ENCODE assay signal across 20 cellular contexts in the genomic region with DNA sequence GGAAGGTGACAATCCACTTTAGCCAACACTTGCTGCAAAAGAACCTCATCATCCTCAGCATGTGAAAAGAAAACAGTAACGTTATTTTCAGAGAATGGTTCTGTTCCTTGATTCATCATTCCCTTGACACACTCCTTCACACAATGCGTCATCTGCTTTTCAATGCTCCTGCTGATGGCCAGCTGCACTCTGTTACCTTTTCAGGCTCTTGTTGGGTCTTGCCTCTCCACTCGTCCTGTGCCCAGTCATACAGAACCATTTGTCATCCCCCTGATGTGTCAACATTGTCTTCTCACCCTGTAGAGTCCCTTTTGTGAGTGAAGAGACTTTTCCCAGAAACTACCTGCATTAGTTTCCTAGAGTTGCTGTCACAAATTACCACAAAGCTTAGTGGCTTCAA. TPM values are rescaled to one million over a fixed set of nuclear protein-coding genes. Genes with fewer than 3 reads are reported as not detected.
DNase-seq lines count a peak whose midpoint lies in the region; ATAC-seq and TF ChIP-seq lines count a peak whose summit lies in the region.
"Had no signal": no experiment of that assay in that cellular context is flagged by ENCODE, and none has a peak within 500 bp of the region (broad histone marks: within the 10 kb centered on the region; RNA-seq: fewer than 3 reads in every experiment).

No MANE protein-coding gene starts in this region.

- peaks cover 5% of the 10 kb centered on the region for H3K27me3 Mint-ChIP-seq in activated CD4-positive, alpha-beta T cell treated with anti-CD3 and anti-CD28 coated beads for 36 hours
- peaks cover 6% of the 10 kb centered on the region for H3K27me3 Mint-ChIP-seq in activated CD4-positive, alpha-beta T cell treated with anti-CD3 and anti-CD28 coated beads, Interleukin-2, amount 10 ng/mL, durations not matched to agents 7 days and 5 days
- H3K27me3 Mint-ChIP-seq: activated CD4-positive, alpha-beta T cell treated with anti-CD3 and anti-CD28 coated beads, Interleukin-2, amount 10 ng/mL, durations not matched to agents 24 days and 14 days; activated naive CD8-positive, alpha-beta T cell treated with anti-CD3 and anti-CD28 coated beads, Interleukin-2, amount 10 ng/mL, durations not matched to agents 7 days and 5 days; stimulated activated memory B cell treated with anti-CD40 and anti-IgM and Interleukin-4, amounts not matched to agents 10 μg/mL and 1 μg/mL and 100 μg/mL, for 72 hours had no signal

- POLR2A ChIA-PET in activated CD4-positive, alpha-beta T cell treated with anti-CD3 and anti-CD28 coated beads for 36 hours (lab: Charles Lee) = no interaction called here
- POLR2A ChIA-PET in activated CD4-positive, alpha-beta T cell treated with anti-CD3 and anti-CD28 coated beads, Interleukin-2, amount 10 ng/mL, durations not matched to agents 7 days and 5 days (lab: Charles Lee) = no interaction called here

- peak; percentile 89 for ATAC-seq in activated CD4-positive, alpha-beta T cell treated with anti-CD3 and anti-CD28 coated beads for 36 hours
- peak; percentile 97 for ATAC-seq in RWPE2 (ENCODE audit: low read depth)
- peak; percentile 98 for ATAC-seq in foreskin keratinocyte
- ATAC-seq in HG03097 (IDR thresholded peaks at IDR 0.05; ENCODE audit: low FRiP score, unreplicated experiment) = no peak
- ATAC-seq in HG03432 (IDR thresholded peaks at IDR 0.05; ENCODE audit: unreplicated experiment) = no peak
- no peak for ATAC-seq in GM19395 (IDR thresholded peaks at IDR 0.05; ENCODE audit: unreplicated experiment)
- ATAC-seq: GM23338; left lobe of liver; stimulated activated memory B cell treated with anti-CD40 and anti-IgM and Interleukin-4, amounts not matched to agents 10 μg/mL and 1 μg/mL and 100 μg/mL, for 72 hours had no signal

- no peaks in the 10 kb centered on the region for H3K36me3 Mint-ChIP-seq in activated CD4-positive, alpha-beta T cell treated with anti-CD3 and anti-CD28 coated beads for 36 hours (ENCODE audit: low read depth)
- H3K36me3 Mint-ChIP-seq in activated CD4-positive, alpha-beta T cell treated with anti-CD3 and anti-CD28 coated beads, Interleukin-2, amount 10 ng/mL, durations not matched to agents 7 days and 5 days (ENCODE audit: low read depth) = no peaks in the 10 kb centered on the region
- H3K36me3 Mint-ChIP-seq: activated naive CD8-positive, alpha-beta T cell treated with anti-CD3 and anti-CD28 coated beads, Interleukin-2, amount 10 ng/mL, durations not matched to agents 7 days and 5 days; CD14-positive monocyte; stimulated activated memory B cell treated with anti-CD40 and anti-IgM and Interleukin-4, amounts not matched to agents 10 μg/mL and 1 μg/mL and 100 μg/mL, for 72 hours had no signal

- intact Hi-C loops in activated CD4-positive, alpha-beta T cell treated with anti-CD3 and anti-CD28 coated beads for 36 hours (cut with DNase I, micrococcal nuclease) = no loop called here

- no peak overlapping the region for H3K4me3 ChIP-seq in RWPE2 (ENCODE audit: severe bottlenecking)
- H3K4me3 ChIP-seq: GM23338, PC-9 had no signal

- H3K27me3 ChIP-seq in RWPE2 (ENCODE audit: insufficient read depth, poor library complexity, severe bottlenecking) = no peaks in the 10 kb centered on the region
- H3K27me3 ChIP-seq in foreskin keratinocyte = no peaks in the 10 kb centered on the region

- TF ChIP-seq CTCF in RWPE2 (IDR thresholded peaks at IDR 0.05; ENCODE audit: poor library complexity, severe bottlenecking) (no peak), foreskin keratinocyte (conservative IDR thresholded peaks at IDR 0.05) (no peak)

- H3K27ac ChIP-seq in RWPE2 (ENCODE audit: poor library complexity, severe bottlenecking) (peak overlapping the region; percentile 50), foreskin keratinocyte (peak overlapping the region; percentile 83)
- H3K27ac ChIP-seq: PC-9 had no signal

- H3K4me1 Mint-ChIP-seq in activated CD4-positive, alpha-beta T cell treated with anti-CD3 and anti-CD28 coated beads for 36 hours = peaks cover 2% of the 10 kb centered on the region
- no peaks in the 10 kb centered on the region for H3K4me1 Mint-ChIP-seq in activated CD4-positive, alpha-beta T cell treated with anti-CD3 and anti-CD28 coated beads, Interleukin-2, amount 10 ng/mL, durations not matched to agents 7 days and 5 days
- H3K4me1 Mint-ChIP-seq: activated CD4-positive, alpha-beta T cell treated with anti-CD3 and anti-CD28 coated beads, Interleukin-2, amount 10 ng/mL, durations not matched to agents 24 days and 14 days; activated naive CD8-positive, alpha-beta T cell treated with anti-CD3 and anti-CD28 coated beads, Interleukin-2, amount 10 ng/mL, durations not matched to agents 7 days and 5 days; CD14-positive monocyte; stimulated activated memory B cell treated with anti-CD40 and anti-IgM and Interleukin-4, amounts not matched to agents 10 μg/mL and 1 μg/mL and 100 μg/mL, for 72 hours had no signal

- H3K4me3 Mint-ChIP-seq in activated CD4-positive, alpha-beta T cell treated with anti-CD3 and anti-CD28 coated beads for 36 hours = no peak overlapping the region
- H3K4me3 Mint-ChIP-seq in activated CD4-positive, alpha-beta T cell treated with anti-CD3 and anti-CD28 coated beads, Interleukin-2, amount 10 ng/mL, durations not matched to agents 7 days and 5 days = no peak overlapping the region
- H3K4me3 Mint-ChIP-seq: activated CD4-positive, alpha-beta T cell treated with anti-CD3 and anti-CD28 coated beads, Interleukin-2, amount 10 ng/mL, durations not matched to agents 24 days and 14 days; activated naive CD8-positive, alpha-beta T cell treated with anti-CD3 and anti-CD28 coated beads, Interleukin-2, amount 10 ng/mL, durations not matched to agents 7 days and 5 days; GM23338; stimulated activated memory B cell treated with anti-CD40 and anti-IgM and Interleukin-4, amounts not matched to agents 10 μg/mL and 1 μg/mL and 100 μg/mL, for 72 hours had no signal

- DNase-seq in activated CD4-positive, alpha-beta T cell treated with anti-CD3 and anti-CD28 coated beads for 36 hours = peak; percentile 18
- no peak for DNase-seq in activated CD4-positive, alpha-beta T cell treated with anti-CD3 and anti-CD28 coated beads, Interleukin-2, amount 10 ng/mL, durations not matched to agents 7 days and 5 days
- DNase-seq in HPDE6-E6E7 (ENCODE audit: extremely low spot score) (peak; percentile 80), RWPE2 (ENCODE audit: low spot score) (peak; percentile 68), foreskin keratinocyte (peak; percentile 96 to 97)
- DNase-seq: activated CD4-positive, alpha-beta T cell treated with anti-CD3 and anti-CD28 coated beads, Interleukin-2, amount 10 ng/mL, durations not matched to agents 24 days and 14 days; activated naive CD8-positive, alpha-beta T cell treated with anti-CD3 and anti-CD28 coated beads, Interleukin-2, amount 10 ng/mL, durations not matched to agents 7 days and 5 days; DMS79; erythroblast; NCI-H2029 treated with DMSO at 0.1 percent for 48 hours; PC-9; SK-N-SH; T1000 had no signal

- H3K27ac Mint-ChIP-seq in activated CD4-positive, alpha-beta T cell treated with anti-CD3 and anti-CD28 coated beads for 36 hours = no peak overlapping the region
- H3K27ac Mint-ChIP-seq in activated CD4-positive, alpha-beta T cell treated with anti-CD3 and anti-CD28 coated beads, Interleukin-2, amount 10 ng/mL, durations not matched to agents 7 days and 5 days = no peak overlapping the region
- H3K27ac Mint-ChIP-seq: activated CD4-positive, alpha-beta T cell treated with anti-CD3 and anti-CD28 coated beads, Interleukin-2, amount 10 ng/mL, durations not matched to agents 24 days and 14 days; activated naive CD8-positive, alpha-beta T cell treated with anti-CD3 and anti-CD28 coated beads, Interleukin-2, amount 10 ng/mL, durations not matched to agents 7 days and 5 days; stimulated activated memory B cell treated with anti-CD40 and anti-IgM and Interleukin-4, amounts not matched to agents 10 μg/mL and 1 μg/mL and 100 μg/mL, for 72 hours had no signal

- H3K9me3 ChIP-seq in RWPE2 (ENCODE audit: severe bottlenecking) = no peaks in the 10 kb centered on the region
- H3K9me3 ChIP-seq: SK-N-SH had no signal

- H3K36me3 ChIP-seq in RWPE2 (ENCODE audit: low read depth) = no peaks in the 10 kb centered on the region

- H3K4me1 ChIP-seq in RWPE2 (ENCODE audit: insufficient read depth, poor library complexity, severe bottlenecking) (peaks cover 16% of the 10 kb centered on the region), foreskin keratinocyte (peaks cover 17% of the 10 kb centered on the region)

- H3K9me3 Mint-ChIP-seq in activated CD4-positive, alpha-beta T cell treated with anti-CD3 and anti-CD28 coated beads for 36 hours (ENCODE audit: low read depth) = no peaks in the 10 kb centered on the region
- H3K9me3 Mint-ChIP-seq in activated CD4-positive, alpha-beta T cell treated with anti-CD3 and anti-CD28 coated beads, Interleukin-2, amount 10 ng/mL, durations not matched to agents 7 days and 5 days = no peaks in the 10 kb centered on the region
- H3K9me3 Mint-ChIP-seq: activated CD4-positive, alpha-beta T cell treated with anti-CD3 and anti-CD28 coated beads, Interleukin-2, amount 10 ng/mL, durations not matched to agents 24 days and 14 days; activated naive CD8-positive, alpha-beta T cell treated with anti-CD3 and anti-CD28 coated beads, Interleukin-2, amount 10 ng/mL, durations not matched to agents 7 days and 5 days; CD14-positive monocyte; GM23338; stimulated activated memory B cell treated with anti-CD40 and anti-IgM and Interleukin-4, amounts not matched to agents 10 μg/mL and 1 μg/mL and 100 μg/mL, for 72 hours had no signal

- CTCF ChIA-PET in activated CD4-positive, alpha-beta T cell treated with anti-CD3 and anti-CD28 coated beads for 36 hours (lab: Charles Lee) = no interaction called here
- CTCF ChIA-PET in activated CD4-positive, alpha-beta T cell treated with anti-CD3 and anti-CD28 coated beads, Interleukin-2, amount 10 ng/mL, durations not matched to agents 7 days and 5 days (lab: Charles Lee) = no interaction called here

RNA-seq across cellular contexts. Expression of gene DTNA, which starts 12.2 kb away (rescaled TPM):
- total RNA-seq in activated CD4-positive, alpha-beta T cell treated with anti-CD3 and anti-CD28 coated beads for 36 hours = under 1 TPM; 0.48 to 0.53 TPM
- total RNA-seq in activated CD4-positive, alpha-beta T cell treated with anti-CD3 and anti-CD28 coated beads, Interleukin-2, amount 10 ng/mL, durations not matched to agents 7 days and 5 days = not detected
- total RNA-seq in foreskin keratinocyte = 0.25 and 0.48 TPM in 2 replicates
- 0.19 and 0.25 TPM in 2 replicates for polyA plus RNA-seq in foreskin keratinocyte
- total RNA-seq: activated CD4-positive, alpha-beta T cell treated with anti-CD3 and anti-CD28 coated beads, Interleukin-2, amount 10 ng/mL, durations not matched to agents 24 days and 14 days; activated naive CD8-positive, alpha-beta T cell treated with anti-CD3 and anti-CD28 coated beads, Interleukin-2, amount 10 ng/mL, durations not matched to agents 7 days and 5 days; PC-9 had no signal

Comparison
In these comparisons a context has a peak if more than half of its experiments do, and no peak if none do; other contexts are left out.
1. ATAC-seq: peak in activated CD4-positive, alpha-beta T cell treated with anti-CD3 and anti-CD28 coated beads for 36 hours (single experiment), RWPE2 (single experiment) and foreskin keratinocyte (single experiment); none in HG03097 (single experiment), HG03432 (single experiment) and GM19395 (single experiment).